Comparison of ENCODE assay signal across 8 cellular contexts in genomic region chr1:156338180-156338973, GRCh38. TPM values are rescaled to one million over a fixed set of nuclear protein-coding genes. Genes with fewer than 3 reads are reported as not detected.
DNase-seq lines count a peak whose midpoint lies in the region; ATAC-seq, FAIRE-seq and TF ChIP-seq lines count a peak whose summit lies in the region.

Gene CCT3, minus strand, starts transcription at chr1:156338292. Its CDS starts 108 bp downstream, at chr1:156338184.
Gene TSACC, plus strand, starts transcription at chr1:156338526. Its CDS starts 1,232 bp downstream, at chr1:156339758.

- peak; percentile 92 for ATAC-seq in GM18502 (IDR thresholded peaks at IDR 0.05; ENCODE audit: poor library complexity, unreplicated experiment)
- ATAC-seq in HG02943 (IDR thresholded peaks at IDR 0.05; ENCODE audit: low read depth, unreplicated experiment), result peak; percentile 97
- ATAC-seq in right cardiac atrium, result peak; percentile 97
- peak; percentile 96 to 98 (median 97) for ATAC-seq in psoas muscle

- H3K4me3 ChIP-seq in ascending aorta (peak within 1 kb of the TSS; percentile 79 to 83), right cardiac atrium (ENCODE audit: low read length) (peak within 1 kb of the TSS; percentile 87), psoas muscle (peak within 1 kb of the TSS; percentile 97)

- no peak for TF ChIP-seq CTCF in ascending aorta (IDR thresholded peaks at IDR 0.05)
- no peak for TF ChIP-seq CTCF in psoas muscle (IDR thresholded peaks at IDR 0.05)

- H3K4me1 ChIP-seq in ascending aorta (peaks cover 13% of the 10 kb centered on the region in 2 donors), right cardiac atrium (ENCODE audit: control insufficient read depth, insufficient read depth, low read length) (peaks cover 5% of the 10 kb centered on the region), psoas muscle (peaks cover 19% of the 10 kb centered on the region)

- peak within 1 kb of the TSS; percentile 74 to 82 for H3K27ac ChIP-seq in ascending aorta
- peak within 1 kb of the TSS; percentile 83 for H3K27ac ChIP-seq in right cardiac atrium (ENCODE audit: low read length)
- H3K27ac ChIP-seq in psoas muscle, result peak within 1 kb of the TSS; percentile 92

- H3K27me3 ChIP-seq in ascending aorta, result no peaks in the 10 kb centered on the region
- no peaks in the 10 kb centered on the region for H3K27me3 ChIP-seq in right cardiac atrium (ENCODE audit: control insufficient read depth, insufficient read depth)
- no peaks in the 10 kb centered on the region for H3K27me3 ChIP-seq in psoas muscle (ENCODE audit: insufficient read depth in 3 of 3, low read length in 2 of 3)

- H3K36me3 ChIP-seq in ascending aorta, result peaks cover 14 to 23% of the 10 kb centered on the region in 2 donors
- H3K36me3 ChIP-seq in psoas muscle (ENCODE audit: insufficient read depth in 1 of 2, low read depth in 1 of 2), result peaks cover 2 to 32% of the 10 kb centered on the region in 2 donors

- intact Hi-C loops in ascending aorta (cut with DNase I), result loop anchor here (1.0 to 5.0 kb wide), 4 partner anchors 56 to 428 kb away; partner anchors contain the start of genes ISG20L2, MEF2D, METTL25B and PRCC
- intact Hi-C loops in right cardiac atrium (cut with DNase I), result no loop called here
- intact Hi-C loops in psoas muscle (cut with DNase I), result no loop called here

- DNase-seq in NCI-H187 (lab: John Stamatoyannopoulos, UW), result peak; percentile 100
- DNase-seq in T-helper 2 cell, result peak; percentile 97 to 100 (median 98)
- DNase-seq in ascending aorta (ENCODE audit: low spot score in 2 of 2), result peak; percentile 99 to 100
- DNase-seq in right cardiac atrium, result peak; percentile 99 to 100 (median 100)
- DNase-seq in psoas muscle, result peak; percentile 99 to 100
- peak; percentile 99 for DNase-seq in urothelium cell line (ENCODE audit: low spot score)

- under 1% methylated on average over 47 of the region's 47 CpGs for WGBS in right cardiac atrium
- WGBS in psoas muscle, 3 donors, result 0 to 1% (median 0%) methylated on average over 47 of the region's 47 CpGs

- no peak for FAIRE-seq in urothelium cell line (lab: Jason Lieb, UNC)

- H3K9me3 ChIP-seq in ascending aorta (no peaks in the 10 kb centered on the region), right cardiac atrium (ENCODE audit: control insufficient read depth, low read length) (no peaks in the 10 kb centered on the region), psoas muscle (no peaks in the 10 kb centered on the region)

RNA-seq across cellular contexts. Expression of gene CCT3, which starts in this region (rescaled TPM):
- total RNA-seq in ascending aorta, result 109 TPM
- total RNA-seq in right cardiac atrium, result 100 to 1,000 TPM; 126 to 151 (median 138) TPM
- polyA plus RNA-seq in right cardiac atrium, result 125 TPM
- total RNA-seq in psoas muscle, result 100 to 1,000 TPM; 164 to 190 (median 178) TPM
- 100 to 1,000 TPM; 144 to 258 (median 207) TPM for polyA plus RNA-seq in psoas muscle

RNA-seq across cellular contexts. Expression of gene TSACC, which starts in this region (rescaled TPM):
- total RNA-seq in ascending aorta, result not detected
- total RNA-seq in right cardiac atrium, result not detected
- 0.38 TPM for polyA plus RNA-seq in right cardiac atrium
- 1 to 10 TPM in 1 of 4 donors, under 1 TPM in 3; 0.50 to 1.7 (median 0.85) TPM for total RNA-seq in psoas muscle
- polyA plus RNA-seq in psoas muscle, result under 1 TPM; 0.30 to 0.94 (median 0.56) TPM

Comparison
In these comparisons a context has a peak if more than half of its experiments do, and no peak if none do; other contexts are left out.
1. Peak in every context shown above with its lines: DNase-seq, ATAC-seq, H3K4me3 ChIP-seq and H3K27ac ChIP-seq.